In genomic region chr6:132648356-132648755, GRCh38 we compare ENCODE assay signal across 9 cellular contexts. TPM values are rescaled to one million over a fixed set of nuclear protein-coding genes. Genes with fewer than 3 reads are reported as not detected.
DNase-seq lines count a peak whose midpoint lies in the region; ATAC-seq and TF ChIP-seq lines count a peak whose summit lies in the region.
"Had no signal": no experiment of that assay in that cellular context is flagged by ENCODE, and none has a peak within 500 bp of the region (broad histone marks: within the 10 kb centered on the region; RNA-seq: fewer than 3 reads in every experiment).

No MANE protein-coding gene starts in this region.

- no peaks in the 10 kb centered on the region for H3K9me3 ChIP-seq in mucosa of descending colon

- peak; percentile 9 for DNase-seq in NCI-H69 (lab: John Stamatoyannopoulos, UW)
- DNase-seq in glomerular visceral epithelial cell (ENCODE audit: extremely low spot score), result peak; percentile 61
- no peak for DNase-seq in mucosa of descending colon
- DNase-seq in NCI-H1092 (lab: John Stamatoyannopoulos, UW), result no peak
- DNase-seq in NCI-H1930 (lab: John Stamatoyannopoulos, UW), result no peak
- no peak for DNase-seq in NCI-H2196 treated with DMSO at 0.1 percent for 48 hours (lab: John Stamatoyannopoulos, UW; ENCODE audit: unreplicated experiment)

- no peaks in the 10 kb centered on the region for H3K36me3 ChIP-seq in mucosa of descending colon (ENCODE audit: low read depth)

- intact Hi-C loops in mucosa of descending colon (cut with DNase I, micrococcal nuclease), result no loop called here

- no peaks in the 10 kb centered on the region for H3K4me1 ChIP-seq in mucosa of descending colon (ENCODE audit: low read depth)

- peak; percentile 48 for ATAC-seq in GM18520 (IDR thresholded peaks at IDR 0.05; ENCODE audit: unreplicated experiment)
- peak; percentile 82 for ATAC-seq in HG02571 (IDR thresholded peaks at IDR 0.05; ENCODE audit: unreplicated experiment)
- ATAC-seq in mucosa of descending colon, result no peak

- no peak overlapping the region for H3K4me3 ChIP-seq in mucosa of descending colon

- no peak for TF ChIP-seq CTCF in mucosa of descending colon (IDR thresholded peaks at IDR 0.05)

RNA-seq across cellular contexts. Expression of gene TAAR1, which starts 10.6 kb away (rescaled TPM):
- not detected for total RNA-seq in mucosa of descending colon
- total RNA-seq: subcutaneous adipose tissue had no signal

RNA-seq across cellular contexts. Expression of gene TAAR2, which starts 24.3 kb away (rescaled TPM):
- not detected for total RNA-seq in mucosa of descending colon
- total RNA-seq: subcutaneous adipose tissue had no signal

RNA-seq across cellular contexts. Expression of gene TAAR5, which starts 58.8 kb away (rescaled TPM):
- not detected for total RNA-seq in mucosa of descending colon
- total RNA-seq: subcutaneous adipose tissue had no signal

Comparison
In these comparisons a context has a peak if more than half of its experiments do, and no peak if none do; other contexts are left out.
1. DNase-seq: peak in NCI-H69 (single experiment) and glomerular visceral epithelial cell (single experiment); none in mucosa of descending colon (0 of 3), NCI-H1092 (single experiment), NCI-H1930 (0 of 2) and NCI-H2196 treated with DMSO at 0.1 percent for 48 hours (single experiment).